ENCODE assay signal across 9 cellular contexts in genomic region chr7:26151096-26151495, GRCh38. TPM values are rescaled to one million over a fixed set of nuclear protein-coding genes. Genes with fewer than 3 reads are reported as not detected.
DNase-seq lines count a peak whose midpoint lies in the region; ATAC-seq and TF ChIP-seq lines count a peak whose summit lies in the region.
"Had no signal": no experiment of that assay in that cellular context is flagged by ENCODE, and none has a peak within 500 bp of the region (broad histone marks: within the 10 kb centered on the region; RNA-seq: fewer than 3 reads in every experiment).

No MANE protein-coding gene starts in this region.

- H3K23ac ChIP-seq in neuronal stem cell (ENCODE audit: low read depth, low read length, poor library complexity): no peak overlapping the region

- H2BK15ac ChIP-seq in neuronal stem cell (ENCODE audit: low read length): no peak overlapping the region

- H3K27me3 ChIP-seq in OCI-LY1 (ENCODE audit: insufficient read depth, low read length) (no peaks in the 10 kb centered on the region), neuronal stem cell (ENCODE audit: control insufficient read depth in 3 of 3, insufficient read depth in 3 of 3, low read depth in 1 of 3, low read length in 3 of 3) (peaks cover 9 to 57% (median 28%) of the 10 kb centered on the region in 3 experiments)

- H3K4me3 Mint-ChIP-seq in stimulated activated naive CD8-positive, alpha-beta T cell treated with anti-CD3 and anti-CD28 coated beads, Interleukin-15, Interleukin-2, amounts not matched to agents 100 ng/mL and 50 ng/mL, for 24 hours: peak overlapping the region; percentile 90

- H3K9me3 ChIP-seq in OCI-LY1 (ENCODE audit: low read length) (peaks cover 2% of the 10 kb centered on the region; the same call in 1 of the 2 replicates), neuronal stem cell (replicated peaks in 1 of 2; ENCODE audit: control insufficient read depth in 2 of 2, insufficient read depth in 1 of 2, low read depth in 1 of 2, low read length in 2 of 2) (peaks cover 5 to 8% of the 10 kb centered on the region in 2 donors)
- H3K9me3 ChIP-seq: adrenal gland had no signal

- no peak for DNase-seq in stimulated activated naive CD8-positive, alpha-beta T cell treated with anti-CD3 and anti-CD28 coated beads, Interleukin-15, Interleukin-2, amounts not matched to agents 100 U/mL and 50 U/mL, for 24 hours
- DNase-seq in cerebellar nuclear complex (lab: John Stamatoyannopoulos, UW) (peak; percentile 41 to 75), GM10248 (ENCODE audit: extremely low spot score) (no peak), neuronal stem cell (ENCODE audit: low spot score) (no peak)

- H2AK5ac ChIP-seq in neuronal stem cell (ENCODE audit: low read depth, low read length): no peak overlapping the region

- no peaks in the 10 kb centered on the region for H3F3A ChIP-seq in OCI-LY1 (ENCODE audit: insufficient read depth, low read length)

- no peak overlapping the region for H4K91ac ChIP-seq in neuronal stem cell (ENCODE audit: low read depth, low read length, poor library complexity)

- peak overlapping the region; percentile 97 for H3K27ac Mint-ChIP-seq in stimulated activated naive CD8-positive, alpha-beta T cell treated with anti-CD3 and anti-CD28 coated beads, Interleukin-15, Interleukin-2, amounts not matched to agents 100 ng/mL and 50 ng/mL, for 24 hours

- H2AFZ ChIP-seq in OCI-LY1 (ENCODE audit: low read length) (no peak overlapping the region), neuronal stem cell (ENCODE audit: low read length) (no peak overlapping the region)

- no peaks in the 10 kb centered on the region for H3K27me3 Mint-ChIP-seq in stimulated activated naive CD8-positive, alpha-beta T cell treated with anti-CD3 and anti-CD28 coated beads, Interleukin-15, Interleukin-2, amounts not matched to agents 100 ng/mL and 50 ng/mL, for 24 hours

- H2BK5ac ChIP-seq in neuronal stem cell (ENCODE audit: low read length): no peak overlapping the region

- no peaks in the 10 kb centered on the region; the same call in 1 of the 2 replicates for H3K36me3 ChIP-seq in OCI-LY1 (ENCODE audit: insufficient read depth, low read length)
- H3K36me3 ChIP-seq in neuronal stem cell (replicated peaks in 1 of 2; ENCODE audit: control insufficient read depth in 2 of 2, insufficient read depth in 2 of 2, low read length in 2 of 2): no peaks in the 10 kb centered on the region
- H3K36me3 ChIP-seq: adrenal gland had no signal

- H3K4me1 ChIP-seq in OCI-LY1 (ENCODE audit: insufficient read depth, low read length, severe bottlenecking) (peaks cover 43% of the 10 kb centered on the region), neuronal stem cell (ENCODE audit: control insufficient read depth in 2 of 2, insufficient read depth in 1 of 2, low read depth in 1 of 2, low read length in 2 of 2) (peaks cover 0 to 11% of the 10 kb centered on the region in 2 donors)

- POLR2A ChIA-PET in GM10248 (lab: Yijun Ruan, JAX): interaction anchor here (0.6 kb wide), 1 partner anchor 63 kb away, joined by 3 read pairs; no protein-coding TSS in a partner anchor

- peaks cover 27% of the 10 kb centered on the region for H3K79me2 ChIP-seq in OCI-LY1 (ENCODE audit: insufficient read depth, low read length)

- CTCF ChIA-PET in GM10248 (lab: Yijun Ruan, JAX): interaction anchor here (1.1 to 2.4 kb wide), 8 partner anchors 23 to 256 kb away, joined by 3 to 6 read pairs (median 4); no protein-coding TSS in a partner anchor

- no peak for ATAC-seq in stimulated activated naive CD8-positive, alpha-beta T cell treated with anti-CD3 and anti-CD28 coated beads, Interleukin-15, Interleukin-2, amounts not matched to agents 100 U/mL and 50 U/mL, for 24 hours
- ATAC-seq in HG03520 (IDR thresholded peaks at IDR 0.05; ENCODE audit: unreplicated experiment) (no peak), GM18520 (IDR thresholded peaks at IDR 0.05; ENCODE audit: unreplicated experiment) (no peak)

- no peak overlapping the region for H3K4ac ChIP-seq in neuronal stem cell (ENCODE audit: low read length)

- no CpG with 5 or more reads among the region's 5 CpGs for WGBS in neuronal stem cell (ENCODE audit: extremely low coverage in 2 of 2, insufficient read length in 2 of 2, insufficient replicate concordance in 1 of 2), 2 donors

- H3K4me2 ChIP-seq in OCI-LY1 (ENCODE audit: low read length) (peak overlapping the region; percentile 94), neuronal stem cell (ENCODE audit: insufficient read depth, low read length, poor library complexity, severe bottlenecking) (no peak overlapping the region)

- H2BK12ac ChIP-seq in neuronal stem cell (ENCODE audit: low read length): no peak overlapping the region

- peak overlapping the region; percentile 66; the same call in 1 of the 2 replicates for H3K9ac ChIP-seq in OCI-LY1 (ENCODE audit: low read length)
- H3K9ac ChIP-seq in neuronal stem cell (ENCODE audit: low read depth, low read length, poor library complexity): no peak overlapping the region

- H4K20me1 ChIP-seq in OCI-LY1 (ENCODE audit: insufficient read depth, low read length): no peaks in the 10 kb centered on the region

- H4K8ac ChIP-seq in neuronal stem cell (ENCODE audit: low read depth, low read length): no peak overlapping the region

- H3K4me3 ChIP-seq in OCI-LY1 (ENCODE audit: low read depth, low read length, poor library complexity, severe bottlenecking) (peak overlapping the region; percentile 69), neuronal stem cell (ENCODE audit: low read length in 2 of 2) (no peak overlapping the region)

- H3K9me2 ChIP-seq in OCI-LY1 (ENCODE audit: low read depth, low read length): no peaks in the 10 kb centered on the region

- H3K9me3 Mint-ChIP-seq in stimulated activated naive CD8-positive, alpha-beta T cell treated with anti-CD3 and anti-CD28 coated beads, Interleukin-15, Interleukin-2, amounts not matched to agents 100 ng/mL and 50 ng/mL, for 24 hours: no peaks in the 10 kb centered on the region

- no peak overlapping the region for H2BK120ac ChIP-seq in neuronal stem cell (ENCODE audit: low read depth, low read length)

- no peak overlapping the region for H3K27ac ChIP-seq in OCI-LY1 (ENCODE audit: low read depth, low read length, poor library complexity, severe bottlenecking)
- H3K27ac ChIP-seq in neuronal stem cell (replicated peaks; ENCODE audit: low read length): no peak overlapping the region
- H3K27ac ChIP-seq: adrenal gland had no signal

- H3K18ac ChIP-seq in neuronal stem cell (ENCODE audit: low read length): no peak overlapping the region

- no peak overlapping the region for H3K14ac ChIP-seq in neuronal stem cell (ENCODE audit: low read length)

- peaks cover 10% of the 10 kb centered on the region for H3K36me3 Mint-ChIP-seq in stimulated activated naive CD8-positive, alpha-beta T cell treated with anti-CD3 and anti-CD28 coated beads, Interleukin-15, Interleukin-2, amounts not matched to agents 100 ng/mL and 50 ng/mL, for 24 hours (ENCODE audit: low read depth)

- peaks cover 43% of the 10 kb centered on the region for H3K4me1 Mint-ChIP-seq in stimulated activated naive CD8-positive, alpha-beta T cell treated with anti-CD3 and anti-CD28 coated beads, Interleukin-15, Interleukin-2, amounts not matched to agents 100 ng/mL and 50 ng/mL, for 24 hours (ENCODE audit: low read depth)

- no peaks in the 10 kb centered on the region for H3K79me1 ChIP-seq in neuronal stem cell (ENCODE audit: low read depth, low read length)

- TF ChIP-seq CTCF in OCI-LY1 (IDR thresholded peaks at IDR 0.05; ENCODE audit: low read length) (no peak), GM10248 (IDR thresholded peaks at IDR 0.05; ENCODE audit: control extremely low read depth, extremely low read depth, low read depth, missing control alignments) (no peak)

RNA-seq across cellular contexts. Expression of gene NFE2L3, which starts 0.9 kb away (rescaled TPM):
- polyA plus RNA-seq in neuronal stem cell (2013, experiment 1 of 2): 4.0 TPM
- polyA plus RNA-seq in neuronal stem cell (2013, experiment 2 of 2): 4.1 TPM

RNA-seq across cellular contexts. Expression of gene HNRNPA2B1, which starts 49.5 kb away (rescaled TPM):
- polyA plus RNA-seq in neuronal stem cell (2013, experiment 1 of 2): 904 TPM
- polyA plus RNA-seq in neuronal stem cell (2013, experiment 2 of 2): 913 TPM

RNA-seq across cellular contexts. Expression of gene CBX3, which starts 50.4 kb away (rescaled TPM):
- 207 TPM for polyA plus RNA-seq in neuronal stem cell (2013, experiment 1 of 2)
- polyA plus RNA-seq in neuronal stem cell (2013, experiment 2 of 2): 215 TPM

Comparison
In these comparisons a context has a peak if more than half of its experiments do, and no peak if none do; other contexts are left out.
1. DNase-seq: peak in cerebellar nuclear complex (2 of 2); none in stimulated activated naive CD8-positive, alpha-beta T cell treated with anti-CD3 and anti-CD28 coated beads, Interleukin-15, Interleukin-2, amounts not matched to agents 100 U/mL and 50 U/mL, for 24 hours (single experiment), GM10248 (single experiment) and neuronal stem cell (single experiment).